In the genomic region with DNA sequence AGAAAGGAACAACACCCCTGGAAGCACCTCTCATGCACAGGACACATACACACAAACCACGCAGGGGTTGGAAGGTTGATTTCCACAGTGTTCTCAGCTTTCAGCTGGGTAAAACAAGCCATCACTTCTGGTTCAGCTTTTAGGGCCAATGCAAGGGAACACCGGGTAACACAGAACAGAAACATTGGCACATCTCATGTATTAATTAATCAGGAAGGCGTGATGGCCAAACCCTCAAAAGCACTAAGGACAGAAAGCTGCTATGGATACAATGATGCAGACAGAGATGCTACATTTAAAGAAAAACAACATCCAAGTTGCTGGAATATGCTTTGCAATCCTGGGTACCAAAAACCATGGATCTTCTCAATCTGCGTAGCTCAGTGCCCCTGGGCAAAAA, we compare ENCODE assay signal across 9 cellular contexts.
A peak's percentile ranks its signal among the peaks of the same experiment; 100 is the strongest.
DNase-seq lines count a peak whose midpoint lies in the region; ATAC-seq, FAIRE-seq and TF ChIP-seq lines count a peak whose summit lies in the region.
"Had no signal": no experiment of that assay in that cellular context is flagged by ENCODE, and none has a peak within 500 bp of the region (broad histone marks: within the 10 kb centered on the region; RNA-seq: fewer than 3 reads in every experiment).

No MANE protein-coding gene starts in this region.

- H3K4me3 ChIP-seq in GM12878 (peak overlapping the region; percentile 100), iPS-18c (ENCODE audit: insufficient read depth, low read depth, low read length) (peak overlapping the region; percentile 73; the same call in 1 of the 2 replicates), skeletal muscle satellite cell (ENCODE audit: low read length) (peak overlapping the region; percentile 51)

- H3K4me1 ChIP-seq in GM12878 (ENCODE audit: control insufficient read depth, insufficient read depth, low read length), result peaks cover 36% of the 10 kb centered on the region
- peaks cover 30% of the 10 kb centered on the region for H3K4me1 ChIP-seq in skeletal muscle satellite cell (ENCODE audit: control insufficient read depth, insufficient read depth, low read length)

- H3K9ac ChIP-seq in GM12878 (ENCODE audit: control insufficient read depth, insufficient read depth, low read length) (peak overlapping the region; percentile 61; the same call in 1 of the 2 replicates), skeletal muscle satellite cell (ENCODE audit: low read depth, low read length) (peak overlapping the region; percentile 55)

- H2AFZ ChIP-seq in GM12878 (ENCODE audit: control insufficient read depth, low read depth, low read length), result no peak overlapping the region

- in situ Hi-C loops in GM12878 (cut with MboI), result no loop called here

- CTCF ChIA-PET in GM12878 (lab: Yijun Ruan, JAX), result interaction anchor here (0.7 to 18.7 kb wide), 35 partner anchors 10 to 308 kb away, joined by 3 to 494 read pairs (median 7); a partner anchor contains a TSS

- intact Hi-C loops in GM12878 (cut with micrococcal nuclease; ENCODE audit: unreplicated experiment), result loop anchor here (1.0 to 5.0 kb wide), 5 partner anchors 84 to 492 kb away; no protein-coding TSS in a partner anchor

- H3K27me3 ChIP-seq in GM12878 (replicated peaks in 1 of 2; ENCODE audit: control insufficient read depth in 2 of 2, insufficient read depth in 2 of 2, low read length in 1 of 2) (no peaks in the 10 kb centered on the region), skeletal muscle satellite cell (ENCODE audit: control insufficient read depth, insufficient read depth, low read length) (no peaks in the 10 kb centered on the region)

- peaks cover 55% of the 10 kb centered on the region for H3K79me2 ChIP-seq in GM12878 (ENCODE audit: control insufficient read depth, insufficient read depth, low read length)

- TF ChIP-seq CTCF in GM12878 (IDR thresholded peaks at IDR 0.05 in 2 of 3, conservative IDR thresholded peaks at IDR 0.05 in 1 of 3; ENCODE audit: control insufficient read depth in 2 of 3, extremely low read depth in 1 of 3, insufficient read depth in 1 of 3, low read depth in 3 of 3, low read length in 3 of 3), result no peak

- no TSS peak for BruUV-seq in GM12878 (replicated peaks; lab: Mats Ljungman, UMichigan)

- H3K9me3 ChIP-seq in GM12878 (replicated peaks; ENCODE audit: control insufficient read depth, insufficient read depth, low read length) (no peaks in the 10 kb centered on the region), iPS-18c (ENCODE audit: control insufficient read depth, insufficient read depth, low read length) (no peaks in the 10 kb centered on the region), skeletal muscle satellite cell (replicated peaks; ENCODE audit: low read length) (no peaks in the 10 kb centered on the region)

- TF ChIP-seq RAD21 in GM12878 (IDR thresholded peaks at IDR 0.05; ENCODE audit: insufficient read depth, low read depth, low read length), result no peak

- SMC1A ChIA-PET in GM12878 (lab: Charles Lee; ENCODE audit: uncharacterized antibody, unreplicated experiment), result interaction anchor here (0.8 to 12.9 kb wide), 47 partner anchors 10 to 489 kb away, joined by 3 to 358 read pairs (median 6); a partner anchor contains a TSS

- ATAC-seq in GM12878 (peak; percentile 3), HG02840 (IDR thresholded peaks at IDR 0.05; ENCODE audit: low FRiP score, unreplicated experiment) (no peak)

- RAD21 ChIA-PET in GM12878 (lab: Charles Lee; ENCODE audit: unreplicated experiment), result interaction anchor here (0.8 to 17.3 kb wide), 37 partner anchors 10 to 492 kb away, joined by 3 to 450 read pairs (median 7); a partner anchor contains a TSS

- POLR2A ChIA-PET in GM12878 (lab: Charles Lee), result interaction anchor here (0.6 to 3.7 kb wide), 9 partner anchors 55 to 825 kb away, joined by 3 to 21 read pairs (median 3); no protein-coding TSS in a partner anchor

- H4K20me1 ChIP-seq in GM12878 (ENCODE audit: control insufficient read depth, insufficient read depth), result no peaks in the 10 kb centered on the region

- no peak for TF ChIP-seq POLR2A in GM12878 (IDR thresholded peaks at IDR 0.05; ENCODE audit: low read depth, low read length)

- H3K36me3 ChIP-seq in GM12878 (ENCODE audit: control insufficient read depth in 2 of 2, insufficient read depth in 2 of 2, low read length in 1 of 2), result no peaks in the 10 kb centered on the region
- no peaks in the 10 kb centered on the region for H3K36me3 ChIP-seq in skeletal muscle satellite cell (ENCODE audit: insufficient read depth, low read length)

- WGBS in GM12878 (ENCODE audit: insufficient coverage, insufficient replicate concordance, low lambda C conversion rate, missing lambda C conversion rate), result 67% methylated on average over 4 of the region's 4 CpGs

- TF ChIP-seq EP300 in GM12878 (IDR thresholded peaks at IDR 0.05; ENCODE audit: borderline replicate concordance in 1 of 2, control insufficient read depth in 1 of 2, low read depth in 2 of 2, low read length in 2 of 2), result no peak

- FAIRE-seq in GM19239 (lab: Jason Lieb, UNC) (peak; percentile 37), GM12878 (lab: Jason Lieb, UNC) (no peak)

- H3K4me2 ChIP-seq in GM12878 (ENCODE audit: control insufficient read depth, insufficient read depth) (peak overlapping the region; percentile 62), skeletal muscle satellite cell (ENCODE audit: low read length) (peak overlapping the region; percentile 71)

- no peak for DNase-seq in GM19239 (ENCODE audit: insufficient read length, low spot score)
- no peak for DNase-seq in GM12878 (ENCODE audit: low read depth, low spot score)
- DNase-seq in NCI-H526 (lab: John Stamatoyannopoulos, UW), result no peak
- DNase-seq in mucosa of gallbladder (ENCODE audit: low spot score), result no peak
- DNase-seq in SW 1271 (lab: John Stamatoyannopoulos, UW), result no peak
- DNase-seq: NCI-H2081 had no signal

- peak overlapping the region; percentile 61 for H3K27ac ChIP-seq in GM12878 (ENCODE audit: control insufficient read depth, insufficient read depth)

TF ChIP-seq in GM12878, 131 proteins besides CTCF, POLR2A, EP300 and RAD21:
- TF ChIP-seq RBBP5 (conservative IDR thresholded peaks at IDR 0.05) (no peak), KLF5 (IDR thresholded peaks at IDR 0.05; ENCODE audit: partially characterized antibody) (no peak), JUND (IDR thresholded peaks at IDR 0.05; ENCODE audit: low read depth, low read length) (no peak), CHD1 (IDR thresholded peaks at IDR 0.05; ENCODE audit: low read depth, low read length) (no peak), MYB (IDR thresholded peaks at IDR 0.05; ENCODE audit: borderline replicate concordance, low read depth, low read length) (no peak)
- TF ChIP-seq, protein P1, sequence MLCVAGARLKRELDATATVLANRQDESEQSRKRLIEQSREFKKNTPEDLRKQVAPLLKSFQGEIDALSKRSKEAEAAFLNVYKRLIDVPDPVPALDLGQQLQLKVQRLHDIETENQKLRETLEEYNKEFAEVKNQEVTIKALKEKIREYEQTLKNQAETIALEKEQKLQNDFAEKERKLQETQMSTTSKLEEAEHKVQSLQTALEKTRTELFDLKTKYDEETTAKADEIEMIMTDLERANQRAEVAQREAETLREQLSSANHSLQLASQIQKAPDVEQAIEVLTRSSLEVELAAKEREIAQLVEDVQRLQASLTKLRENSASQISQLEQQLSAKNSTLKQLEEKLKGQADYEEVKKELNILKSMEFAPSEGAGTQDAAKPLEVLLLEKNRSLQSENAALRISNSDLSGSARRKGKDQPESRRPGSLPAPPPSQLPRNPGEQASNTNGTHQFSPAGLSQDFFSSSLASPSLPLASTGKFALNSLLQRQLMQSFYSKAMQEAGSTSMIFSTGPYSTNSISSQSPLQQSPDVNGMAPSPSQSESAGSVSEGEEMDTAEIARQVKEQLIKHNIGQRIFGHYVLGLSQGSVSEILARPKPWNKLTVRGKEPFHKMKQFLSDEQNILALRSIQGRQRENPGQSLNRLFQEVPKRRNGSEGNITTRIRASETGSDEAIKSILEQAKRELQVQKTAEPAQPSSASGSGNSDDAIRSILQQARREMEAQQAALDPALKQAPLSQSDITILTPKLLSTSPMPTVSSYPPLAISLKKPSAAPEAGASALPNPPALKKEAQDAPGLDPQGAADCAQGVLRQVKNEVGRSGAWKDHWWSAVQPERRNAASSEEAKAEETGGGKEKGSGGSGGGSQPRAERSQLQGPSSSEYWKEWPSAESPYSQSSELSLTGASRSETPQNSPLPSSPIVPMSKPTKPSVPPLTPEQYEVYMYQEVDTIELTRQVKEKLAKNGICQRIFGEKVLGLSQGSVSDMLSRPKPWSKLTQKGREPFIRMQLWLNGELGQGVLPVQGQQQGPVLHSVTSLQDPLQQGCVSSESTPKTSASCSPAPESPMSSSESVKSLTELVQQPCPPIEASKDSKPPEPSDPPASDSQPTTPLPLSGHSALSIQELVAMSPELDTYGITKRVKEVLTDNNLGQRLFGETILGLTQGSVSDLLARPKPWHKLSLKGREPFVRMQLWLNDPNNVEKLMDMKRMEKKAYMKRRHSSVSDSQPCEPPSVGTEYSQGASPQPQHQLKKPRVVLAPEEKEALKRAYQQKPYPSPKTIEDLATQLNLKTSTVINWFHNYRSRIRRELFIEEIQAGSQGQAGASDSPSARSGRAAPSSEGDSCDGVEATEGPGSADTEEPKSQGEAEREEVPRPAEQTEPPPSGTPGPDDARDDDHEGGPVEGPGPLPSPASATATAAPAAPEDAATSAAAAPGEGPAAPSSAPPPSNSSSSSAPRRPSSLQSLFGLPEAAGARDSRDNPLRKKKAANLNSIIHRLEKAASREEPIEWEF (IDR thresholded peaks at IDR 0.05; ENCODE audit: insufficient replicate concordance, low read depth, low read length), result no peak
- TF ChIP-seq, protein P2, sequence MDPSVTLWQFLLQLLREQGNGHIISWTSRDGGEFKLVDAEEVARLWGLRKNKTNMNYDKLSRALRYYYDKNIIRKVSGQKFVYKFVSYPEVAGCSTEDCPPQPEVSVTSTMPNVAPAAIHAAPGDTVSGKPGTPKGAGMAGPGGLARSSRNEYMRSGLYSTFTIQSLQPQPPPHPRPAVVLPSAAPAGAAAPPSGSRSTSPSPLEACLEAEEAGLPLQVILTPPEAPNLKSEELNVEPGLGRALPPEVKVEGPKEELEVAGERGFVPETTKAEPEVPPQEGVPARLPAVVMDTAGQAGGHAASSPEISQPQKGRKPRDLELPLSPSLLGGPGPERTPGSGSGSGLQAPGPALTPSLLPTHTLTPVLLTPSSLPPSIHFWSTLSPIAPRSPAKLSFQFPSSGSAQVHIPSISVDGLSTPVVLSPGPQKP (IDR thresholded peaks at IDR 0.05; ENCODE audit: low read depth, low read length), result no peak
